Comparison of ENCODE assay signal across 18 cellular contexts in the genomic region with DNA sequence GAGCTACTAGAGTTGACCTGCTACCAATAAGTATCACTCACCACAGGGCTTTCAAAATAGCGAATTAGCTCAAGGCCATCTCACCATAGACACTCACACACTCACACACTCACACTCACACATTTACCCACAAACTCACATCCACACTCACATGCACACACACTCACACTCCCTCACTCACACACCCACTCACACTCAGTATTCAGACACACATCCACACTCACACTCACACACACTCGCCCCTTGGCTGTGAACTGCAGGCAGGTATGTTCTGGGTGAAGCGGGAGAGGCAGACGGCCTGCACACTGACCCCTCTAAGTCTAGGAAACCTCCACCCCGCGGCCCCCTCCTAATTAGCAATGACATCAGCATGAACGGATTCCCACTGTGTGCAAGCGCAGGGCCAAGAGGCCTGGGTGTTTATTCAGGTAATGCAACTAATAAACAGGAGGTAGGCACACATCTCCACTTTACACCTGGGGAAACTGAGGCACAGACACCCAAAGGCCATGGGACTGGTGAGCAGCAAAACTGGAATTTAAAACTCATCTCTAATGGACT.
"Had no signal": no experiment of that assay in that cellular context is flagged by ENCODE, and none has a peak within 500 bp of the region (broad histone marks: within the 10 kb centered on the region; RNA-seq: fewer than 3 reads in every experiment).

No MANE protein-coding gene starts in this region.

- H3K27ac ChIP-seq: brain microvascular endothelial cell, colonic mucosa, epithelial cell of prostate, gastroesophageal sphincter, suprapubic skin, tibial nerve, VCaP had no signal

- H3K4me3 Mint-ChIP-seq: central memory CD8-positive, alpha-beta T cell; natural killer cell had no signal

- H3K27me3 ChIP-seq: brain microvascular endothelial cell, colonic mucosa, tibial nerve had no signal

- H3K27ac Mint-ChIP-seq: natural killer cell, progenitor cell of endocrine pancreas had no signal

- H3K36me3 Mint-ChIP-seq: natural killer cell had no signal

- H3K9me3 Mint-ChIP-seq: central memory CD8-positive, alpha-beta T cell; natural killer cell had no signal

- H3K36me3 ChIP-seq: brain microvascular endothelial cell, colonic mucosa, gastroesophageal sphincter, suprapubic skin, tibial nerve had no signal

- FAIRE-seq: islet of Langerhans had no signal

- DNase-seq: activated CD4-positive, alpha-beta T cell treated with anti-CD3 and anti-CD28 coated beads, Interleukin-2, amount 50 U/mL, for 4 hours; activated CD4-positive, CD25-positive, alpha-beta regulatory T cell treated with anti-CD3 and anti-CD28 coated beads, Interleukin-2, amount 50 U/mL, for 72 hours; activated effector memory CD4-positive, alpha-beta T cell treated with Interleukin-2 at 50 U/mL for 16 hours; aorta; brain microvascular endothelial cell; colonic mucosa; midbrain; natural killer cell; stimulated activated CD4-positive, alpha-beta T cell treated with anti-CD3 and anti-CD28 coated beads, Interleukin-4, amount 100 ng/mL, for 4 hours had no signal

- H3K4me1 Mint-ChIP-seq: central memory CD8-positive, alpha-beta T cell; natural killer cell had no signal

- H3K9me3 ChIP-seq: colonic mucosa, gastroesophageal sphincter, suprapubic skin had no signal

- H3K4me1 ChIP-seq: colonic mucosa, gastroesophageal sphincter, suprapubic skin, tibial nerve had no signal

- H3K27me3 Mint-ChIP-seq: central memory CD8-positive, alpha-beta T cell had no signal

- ATAC-seq: gastroesophageal sphincter, natural killer cell, SK-N-SH treated with all-trans-retinoic acid at 6 μM for 48 hours had no signal

- H3K4me3 ChIP-seq: colonic mucosa, gastroesophageal sphincter, suprapubic skin, tibial nerve had no signal
